ENCODE assay signal across 8 cellular contexts in genomic region chr10:72248477-72249151, GRCh38. TPM values are rescaled to one million over a fixed set of nuclear protein-coding genes. Genes with fewer than 3 reads are reported as not detected.
DNase-seq lines count a peak whose midpoint lies in the region; ATAC-seq and TF ChIP-seq lines count a peak whose summit lies in the region.

No MANE protein-coding gene starts in this region.

- ATAC-seq in GM18498 (IDR thresholded peaks at IDR 0.05; ENCODE audit: unreplicated experiment) (peak; percentile 81), HCT116 (peak; percentile 78)
- ATAC-seq in natural killer cell treated with Interleukin-12 subunit alpha and Interleukin-12 subunit beta and Interleukin-15 and Interleukin-18, amount 100 ng/mL, for 72 hours = peak; percentile 87 to 96

- H3K4me1 Mint-ChIP-seq in natural killer cell treated with Interleukin-12 subunit alpha and Interleukin-12 subunit beta and Interleukin-15 and Interleukin-18, amount 100 ng/mL, for 72 hours (ENCODE audit: low read depth in 2 of 2) = peaks cover 62% of the 10 kb centered on the region in 2 donors

- H3K4me1 ChIP-seq in HCT116 (ENCODE audit: control insufficient read depth in 1 of 2, insufficient read depth in 2 of 2, low read length in 2 of 2) (peaks cover 32 to 40% of the 10 kb centered on the region in 2 experiments), esophagus (ENCODE audit: control insufficient read depth in 2 of 2, insufficient read depth in 2 of 2, low read length in 1 of 2) (peaks cover 6 to 25% of the 10 kb centered on the region in 2 donors), subcutaneous abdominal adipose tissue (ENCODE audit: control insufficient read depth in 5 of 5, insufficient read depth in 5 of 5, low read length in 5 of 5) (peaks cover 25 to 83% (median 70%) of the 10 kb centered on the region in 5 donors)

- no peak for TF ChIP-seq CTCF in HCT116 (IDR thresholded peaks at IDR 0.05 in 2 of 3, conservative IDR thresholded peaks at IDR 0.05 in 1 of 3; ENCODE audit: borderline replicate concordance in 1 of 3, insufficient read depth in 1 of 3, low read depth in 2 of 3, low read length in 2 of 3)

- peak overlapping the region; percentile 50 for H2AFZ ChIP-seq in HCT116 (ENCODE audit: low read depth, low read length, poor library complexity, severe bottlenecking)

- CTCF ChIA-PET in HCT116 (lab: Charles Lee) = interaction anchor here (0.6 to 1.4 kb wide), 2 partner anchors 15 to 22 kb away, joined by 3 read pairs; no protein-coding TSS in a partner anchor

- peak; percentile 35 for TF ChIP-seq POLR2A in HCT116 (IDR thresholded peaks at IDR 0.05; ENCODE audit: borderline replicate concordance, extremely low read depth, insufficient read depth, insufficient read length)

- intact Hi-C loops in HCT116 (cut with micrococcal nuclease) = no loop called here

- H3K27me3 Mint-ChIP-seq in natural killer cell treated with Interleukin-12 subunit alpha and Interleukin-12 subunit beta and Interleukin-15 and Interleukin-18, amount 100 ng/mL, for 72 hours = no peaks in the 10 kb centered on the region

- POLR2A ChIA-PET in HCT116 (lab: Charles Lee) = interaction anchor here (0.9 to 1.9 kb wide), 5 partner anchors 19 to 78 kb away, joined by 3 to 14 read pairs (median 4); partner anchors contain the start of gene DDIT4

- peak overlapping the region; percentile 72 for H3K4me3 Mint-ChIP-seq in natural killer cell treated with Interleukin-12 subunit alpha and Interleukin-12 subunit beta and Interleukin-15 and Interleukin-18, amount 100 ng/mL, for 72 hours

- H3K36me3 Mint-ChIP-seq in natural killer cell treated with Interleukin-12 subunit alpha and Interleukin-12 subunit beta and Interleukin-15 and Interleukin-18, amount 100 ng/mL, for 72 hours = no peaks in the 10 kb centered on the region

- H3K27ac Mint-ChIP-seq in natural killer cell treated with Interleukin-12 subunit alpha and Interleukin-12 subunit beta and Interleukin-15 and Interleukin-18, amount 100 ng/mL, for 72 hours = peak overlapping the region; percentile 85 to 88

- H3K9me2 ChIP-seq in HCT116 (ENCODE audit: insufficient read depth) = no peaks in the 10 kb centered on the region

- BruUV-seq in HCT116 (replicated peaks; lab: Mats Ljungman, UMichigan) = no TSS peak

- RAD21 ChIA-PET in HCT116 (lab: Charles Lee; ENCODE audit: low non-redundant PET in 1 of 2, low total read pairs in 2 of 2, uncharacterized antibody in 2 of 2, unreplicated experiment in 2 of 2) = no interaction called here

- no peaks in the 10 kb centered on the region for H3K79me2 ChIP-seq in HCT116 (ENCODE audit: insufficient read depth, low read length)

- no peak for DNase-seq in HCT116 (ENCODE audit: low read depth, low spot score)
- peak; percentile 80 for DNase-seq in MV-4-11 (lab: John Stamatoyannopoulos, UW)
- peak; percentile 44 for DNase-seq in activated T-cell treated with anti-CD3 and anti-CD28 coated beads for 24 hours (ENCODE audit: low read depth)
- DNase-seq in natural killer cell treated with Interleukin-12 subunit alpha and Interleukin-12 subunit beta and Interleukin-15 and Interleukin-18, amount 100 ng/mL, for 72 hours (ENCODE audit: low spot score) = peak; percentile 74
- DNase-seq in NCI-H748 (lab: John Stamatoyannopoulos, UW; ENCODE audit: unreplicated experiment) = no peak

- peak overlapping the region; percentile 21 to 24; a peak in 3 of 4 replicates for H3K4me3 ChIP-seq in HCT116 (replicated peaks in 1 of 2; ENCODE audit: low read depth in 1 of 2, low read length in 2 of 2)
- no peak overlapping the region for H3K4me3 ChIP-seq in esophagus (ENCODE audit: low read depth in 1 of 2, low read length in 2 of 2)
- H3K4me3 ChIP-seq in subcutaneous abdominal adipose tissue (ENCODE audit: low read depth in 1 of 5, low read length in 5 of 5) = peak overlapping the region; percentile 27 to 44 (median 33)

- no peaks in the 10 kb centered on the region for H4K20me1 ChIP-seq in HCT116 (ENCODE audit: insufficient read depth)

- H3K27ac ChIP-seq in HCT116 (ENCODE audit: low read depth, low read length) = peak overlapping the region; percentile 50; the same call in 1 of the 2 replicates
- peak overlapping the region; percentile 91 to 92 for H3K27ac ChIP-seq in esophagus (ENCODE audit: low read depth in 2 of 2, low read length in 1 of 2)
- H3K27ac ChIP-seq in subcutaneous abdominal adipose tissue (ENCODE audit: low read depth, low read length) = peak overlapping the region; percentile 73

- H3K9me3 ChIP-seq in HCT116 (ENCODE audit: control insufficient read depth in 1 of 2, insufficient read depth in 1 of 2, low read depth in 1 of 2, low read length in 2 of 2) (no peaks in the 10 kb centered on the region), esophagus (ENCODE audit: control insufficient read depth in 2 of 2, insufficient read depth in 1 of 2, low read depth in 1 of 2, low read length in 1 of 2) (no peaks in the 10 kb centered on the region), subcutaneous abdominal adipose tissue (ENCODE audit: control insufficient read depth in 5 of 5, low read length in 5 of 5) (no peaks in the 10 kb centered on the region)

- WGBS in esophagus, 2 donors = 6 to 13% methylated on average over 10 of the region's 10 CpGs

- 0 out of 2 replicates have a peak overlapping the region, but pooled peaks have one; percentile 19 for H3K9ac ChIP-seq in HCT116 (ENCODE audit: low read length)
- peak overlapping the region in 4 of 5 donors; percentile 22 to 64 (median 42) for H3K9ac ChIP-seq in subcutaneous abdominal adipose tissue (ENCODE audit: low read length in 5 of 5)

- H3K27me3 ChIP-seq in HCT116 (ENCODE audit: insufficient read depth, low read length) (no peaks in the 10 kb centered on the region), esophagus (ENCODE audit: control insufficient read depth in 1 of 2, insufficient read depth in 2 of 2, low read length in 2 of 2) (no peaks in the 10 kb centered on the region), subcutaneous abdominal adipose tissue (ENCODE audit: control insufficient read depth in 5 of 5, insufficient read depth in 4 of 5, low read length in 5 of 5) (no peaks in the 10 kb centered on the region)

- H3K36me3 ChIP-seq in HCT116 (ENCODE audit: control insufficient read depth in 1 of 2, insufficient read depth in 2 of 2, low read length in 2 of 2) = no peaks in the 10 kb centered on the region
- no peaks in the 10 kb centered on the region for H3K36me3 ChIP-seq in esophagus (ENCODE audit: control insufficient read depth in 2 of 2, insufficient read depth in 2 of 2, low read length in 1 of 2)
- no peaks in the 10 kb centered on the region for H3K36me3 ChIP-seq in subcutaneous abdominal adipose tissue (ENCODE audit: control insufficient read depth in 5 of 5, insufficient read depth in 5 of 5, low read length in 5 of 5)

- H3K9me3 Mint-ChIP-seq in natural killer cell treated with Interleukin-12 subunit alpha and Interleukin-12 subunit beta and Interleukin-15 and Interleukin-18, amount 100 ng/mL, for 72 hours = no peaks in the 10 kb centered on the region

- H3K4me2 ChIP-seq in HCT116 (ENCODE audit: low read length) = peak overlapping the region; percentile 58

- TF ChIP-seq RAD21 in HCT116 (IDR thresholded peaks at IDR 0.05; ENCODE audit: low read depth) = no peak

TF ChIP-seq in HCT116, 20 proteins besides CTCF, POLR2A, EP300 and RAD21 (continues in another document):
- no peak for TF ChIP-seq ATF3 (IDR thresholded peaks at IDR 0.05)
- peak; percentile 27; the same call in 1 of the 2 replicates for TF ChIP-seq ZFX (IDR thresholded peaks at IDR 0.05)
- no peak for TF ChIP-seq MAX (IDR thresholded peaks at IDR 0.05)
- no peak for TF ChIP-seq EGR1 (IDR thresholded peaks at IDR 0.05; ENCODE audit: low read depth)
- TF ChIP-seq CBX3 (IDR thresholded peaks at IDR 0.05; ENCODE audit: low read depth) = no peak
- peak; percentile 56 for TF ChIP-seq FOSL1 (IDR thresholded peaks at IDR 0.05; ENCODE audit: low read depth)
- TF ChIP-seq ELF1 (IDR thresholded peaks at IDR 0.05; ENCODE audit: borderline replicate concordance, low read depth) = no peak
- no peak for TF ChIP-seq EZH2phosphoT487 (IDR thresholded peaks at IDR 0.05; ENCODE audit: borderline replicate concordance)
- no peak for TF ChIP-seq EZH2 (IDR thresholded peaks at IDR 0.05)
- TF ChIP-seq JUND (IDR thresholded peaks at IDR 0.05) = no peak
- peak; percentile 31; the same call in 1 of the 2 replicates for TF ChIP-seq SP1 (IDR thresholded peaks at IDR 0.05; ENCODE audit: low read depth)
- no peak for TF ChIP-seq SIN3A (IDR thresholded peaks at IDR 0.05; ENCODE audit: low read depth)
- TF ChIP-seq YY1 (IDR thresholded peaks at IDR 0.05; ENCODE audit: extremely low read depth, insufficient replicate concordance, low read depth, low read length) = no peak

RNA-seq across cellular contexts. Expression of gene DDIT4, which starts 25.1 kb away (rescaled TPM):
- total RNA-seq in HCT116 (2021; ENCODE audit: unreplicated experiment) = 462 TPM
- 1,030 and 1,103 TPM in 2 replicates for polyA plus RNA-seq in HCT116 (2012)
- polyA plus RNA-seq in esophagus = 100 to 1,000 TPM; 230 to 332 TPM
- 100 to 1,000 TPM; 189 to 207 TPM for total RNA-seq in natural killer cell treated with Interleukin-12 subunit alpha and Interleukin-12 subunit beta and Interleukin-15 and Interleukin-18, amount 100 ng/mL, for 72 hours

RNA-seq across cellular contexts. Expression of gene ASCC1, which starts 32.5 kb away (rescaled TPM):
- 34.5 TPM for total RNA-seq in HCT116 (2021; ENCODE audit: unreplicated experiment)
- polyA plus RNA-seq in HCT116 (2012) = 21.8 and 28.4 TPM in 2 replicates
- 10 to 100 TPM in 1 of 2 donors, 1 to 10 TPM in 1; 4.7 to 12.8 TPM for polyA plus RNA-seq in esophagus
- 10 to 100 TPM; 30.9 to 35.7 TPM for total RNA-seq in natural killer cell treated with Interleukin-12 subunit alpha and Interleukin-12 subunit beta and Interleukin-15 and Interleukin-18, amount 100 ng/mL, for 72 hours

RNA-seq across cellular contexts. Expression of gene ANAPC16, which starts 32.8 kb away (rescaled TPM):
- 71.1 TPM for total RNA-seq in HCT116 (2021; ENCODE audit: unreplicated experiment)
- 64.1 and 72.3 TPM in 2 replicates for polyA plus RNA-seq in HCT116 (2012)
- 100 to 1,000 TPM in 1 of 2 donors, 10 to 100 TPM in 1; 80.2 to 112 TPM for polyA plus RNA-seq in esophagus
- total RNA-seq in natural killer cell treated with Interleukin-12 subunit alpha and Interleukin-12 subunit beta and Interleukin-15 and Interleukin-18, amount 100 ng/mL, for 72 hours = 10 to 100 TPM; 39.6 to 79.3 TPM

Comparison
In these comparisons a context has a peak if more than half of its experiments do, and no peak if none do; other contexts are left out.
1. DNase-seq: peak in MV-4-11 (single experiment), activated T-cell treated with anti-CD3 and anti-CD28 coated beads for 24 hours (single experiment) and natural killer cell treated with Interleukin-12 subunit alpha and Interleukin-12 subunit beta and Interleukin-15 and Interleukin-18, amount 100 ng/mL, for 72 hours (single experiment); none in HCT116 (single experiment) and NCI-H748 (single experiment).
2. H3K4me3 ChIP-seq: peak in HCT116 (2 of 2) and subcutaneous abdominal adipose tissue (5 of 5); none in esophagus (0 of 2).
3. Peak in every context shown above with its lines, with median percentiles within 50 percentile points of each other: ATAC-seq and H3K27ac ChIP-seq.